Comparison of ENCODE assay signal across 8 cellular contexts in the genomic region with DNA sequence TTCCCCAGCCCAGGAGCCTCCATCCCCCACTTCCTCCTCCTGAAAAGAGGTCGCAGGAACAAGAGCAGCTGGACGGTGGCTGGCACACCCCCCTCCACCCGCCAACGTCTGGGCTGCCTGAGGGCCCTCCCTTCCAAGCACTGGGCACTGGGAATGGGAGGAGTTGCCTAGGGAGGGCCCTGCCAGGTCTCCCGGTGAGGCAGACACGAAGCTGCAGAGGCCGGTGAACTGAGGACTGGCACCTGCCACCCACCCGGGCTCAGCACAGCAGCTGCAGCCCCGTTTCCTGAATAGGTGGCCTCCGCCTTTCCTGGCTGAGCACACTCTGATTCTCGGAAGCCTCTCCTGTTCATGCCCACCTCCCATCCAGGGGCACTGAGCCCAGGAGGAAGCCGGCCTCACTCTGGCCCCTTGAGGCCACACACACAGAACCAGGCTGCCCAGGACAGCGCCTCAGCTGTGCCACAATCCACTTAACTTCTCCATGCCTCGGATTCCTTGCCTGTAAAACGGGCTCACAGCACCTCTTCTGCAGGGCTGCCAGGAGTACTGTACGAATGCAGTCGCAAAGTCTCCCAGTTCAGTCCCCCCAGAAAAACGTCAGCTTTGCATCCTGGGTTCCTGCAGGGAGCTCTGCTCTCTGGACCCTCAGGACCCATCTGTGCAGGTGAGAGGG. TPM values are rescaled to one million over a fixed set of nuclear protein-coding genes. Genes with fewer than 3 reads are reported as not detected.
DNase-seq lines count a peak whose midpoint lies in the region; ATAC-seq, FAIRE-seq and TF ChIP-seq lines count a peak whose summit lies in the region.

No MANE protein-coding gene starts in this region.

- H3K4me1 ChIP-seq in BE2C, result peaks cover 14% of the 10 kb centered on the region
- peaks cover 27% of the 10 kb centered on the region for H3K4me1 ChIP-seq in mesenchymal stem cell (ENCODE audit: control insufficient read depth, insufficient read depth, low read depth, low read length)
- H3K4me1 ChIP-seq in thyroid gland, result peaks cover 6 to 19% of the 10 kb centered on the region in 2 donors

- H3K4ac ChIP-seq in mesenchymal stem cell (ENCODE audit: low read depth in 1 of 2, low read length in 2 of 2), result no peak overlapping the region

- H3K18ac ChIP-seq in mesenchymal stem cell (ENCODE audit: low read depth in 1 of 2, low read length in 2 of 2), result no peak overlapping the region

- ATAC-seq in HG03045 (IDR thresholded peaks at IDR 0.05; ENCODE audit: unreplicated experiment), result no peak

- TF ChIP-seq CTCF in BE2C (IDR thresholded peaks at IDR 0.05; ENCODE audit: low read depth, low read length) (no peak), brain microvascular endothelial cell (IDR thresholded peaks at IDR 0.05; ENCODE audit: low read depth, low read length, missing control alignments) (no peak), thyroid gland (IDR thresholded peaks at IDR 0.05) (no peak)

- DNase-seq in BE2C (no peak), KBM-7 (peak; percentile 55), brain microvascular endothelial cell (no peak), mesenchymal stem cell (no peak), GM12891 (ENCODE audit: insufficient read length, low spot score) (no peak), thyroid gland (no peak)
- no peak for DNase-seq in central memory CD4-positive, alpha-beta T cell

- H2BK15ac ChIP-seq in mesenchymal stem cell (ENCODE audit: low read depth, poor library complexity, severe bottlenecking), result no peak overlapping the region

- H3K9me3 ChIP-seq in BE2C, result no peaks in the 10 kb centered on the region
- no peaks in the 10 kb centered on the region for H3K9me3 ChIP-seq in mesenchymal stem cell (ENCODE audit: control insufficient read depth, low read length)
- no peaks in the 10 kb centered on the region for H3K9me3 ChIP-seq in thyroid gland

- no peak overlapping the region for H3K14ac ChIP-seq in mesenchymal stem cell (ENCODE audit: low read length in 2 of 2)

- intact Hi-C loops in thyroid gland (cut with DNase I), result no loop called here

- no peak overlapping the region for H2AFZ ChIP-seq in mesenchymal stem cell (ENCODE audit: low read depth, low read length)

- H3K4me2 ChIP-seq in mesenchymal stem cell (ENCODE audit: low read length, poor library complexity, severe bottlenecking), result no peak overlapping the region

- FAIRE-seq in GM12891 (lab: Jason Lieb, UNC), result no peak

- 82% methylated on average over 18 of the region's 18 CpGs for WGBS in mesenchymal stem cell
- 45 to 63% methylated on average over 8 to 12 of the region's 18 CpGs for WGBS in thyroid gland, 2 donors

- H3K27me3 ChIP-seq in BE2C, result peaks cover 8% of the 10 kb centered on the region
- H3K27me3 ChIP-seq in brain microvascular endothelial cell (replicated peaks), result peaks cover 10% of the 10 kb centered on the region
- peaks cover 21 to 54% of the 10 kb centered on the region in 2 experiments for H3K27me3 ChIP-seq in mesenchymal stem cell (ENCODE audit: control insufficient read depth in 1 of 2, insufficient read depth in 1 of 2, low read length in 2 of 2)
- peaks cover 20% of the 10 kb centered on the region for H3K27me3 ChIP-seq in thyroid gland

- peak overlapping the region; percentile 83 for H3K4me3 ChIP-seq in BE2C (ENCODE audit: low read depth, low read length)
- peak overlapping the region; percentile 49 for H3K4me3 ChIP-seq in brain microvascular endothelial cell (ENCODE audit: low read depth, low read length)
- peak overlapping the region in 1 of 2 experiments; percentile 82 for H3K4me3 ChIP-seq in mesenchymal stem cell (ENCODE audit: insufficient read depth in 1 of 2, low read depth in 1 of 2, low read length in 2 of 2)
- H3K4me3 ChIP-seq in thyroid gland (replicated peaks in 1 of 3), result peak overlapping the region in 1 of 3 donors; percentile 37

- no peak overlapping the region for H2BK120ac ChIP-seq in mesenchymal stem cell (ENCODE audit: low read depth, low read length)

- H3K27ac ChIP-seq in brain microvascular endothelial cell, result no peak overlapping the region
- no peak overlapping the region for H3K27ac ChIP-seq in mesenchymal stem cell (ENCODE audit: low read length, poor library complexity, severe bottlenecking)
- H3K27ac ChIP-seq in thyroid gland, result peak overlapping the region in 1 of 3 donors; percentile 48

- no peak overlapping the region for H4K8ac ChIP-seq in mesenchymal stem cell (ENCODE audit: low read length)

- in situ Hi-C loops in KBM-7 (cut with MboI; ENCODE audit: low pct_unique_long_range_greater_than_20kb, low sequenced_read_pairs) (no loop called here), brain microvascular endothelial cell (cut with HindIII; ENCODE audit: low pct_ligation_motif_present, low sequenced_read_pairs) (loop anchor here (25.0 kb wide), 2 partner anchors 107 to 232 kb away; partner anchors contain the start of genes C8G, FBXW5 and RABL6)

- no peak overlapping the region for H3K23ac ChIP-seq in mesenchymal stem cell (ENCODE audit: low read length in 2 of 2)

- peaks cover 11% of the 10 kb centered on the region for H3K36me3 ChIP-seq in BE2C
- H3K36me3 ChIP-seq in brain microvascular endothelial cell (replicated peaks), result peaks cover 3% of the 10 kb centered on the region
- peaks cover 4 to 22% of the 10 kb centered on the region in 2 experiments for H3K36me3 ChIP-seq in mesenchymal stem cell (ENCODE audit: control insufficient read depth in 1 of 2, insufficient read depth in 2 of 2, low read depth in 1 of 2, low read length in 2 of 2)
- peaks cover 0 to 3% of the 10 kb centered on the region in 2 donors for H3K36me3 ChIP-seq in thyroid gland

- H2BK5ac ChIP-seq in mesenchymal stem cell (ENCODE audit: low read depth, low read length, poor library complexity, severe bottlenecking), result no peak overlapping the region

- H2BK12ac ChIP-seq in mesenchymal stem cell (ENCODE audit: low read length in 2 of 2), result no peak overlapping the region

- H3K9ac ChIP-seq in mesenchymal stem cell (ENCODE audit: low read length), result peak overlapping the region; percentile 59

- H4K91ac ChIP-seq in mesenchymal stem cell (ENCODE audit: low read length), result no peak overlapping the region

- TF ChIP-seq POLR2A in GM12891 (IDR thresholded peaks at IDR 0.05; ENCODE audit: low read depth, low read length) (no peak), thyroid gland (IDR thresholded peaks at IDR 0.05) (no peak)

- H2AK5ac ChIP-seq in mesenchymal stem cell (ENCODE audit: low read length, severe bottlenecking), result no peak overlapping the region

- H3K79me1 ChIP-seq in mesenchymal stem cell (replicated peaks; ENCODE audit: low read length, poor library complexity, severe bottlenecking), result no peaks in the 10 kb centered on the region

TF ChIP-seq in GM12891, 5 proteins besides CTCF, POLR2A, EP300 and RAD21:
- no peak for TF ChIP-seq SPI1 (IDR thresholded peaks at IDR 0.05; ENCODE audit: low read depth, low read length)
- TF ChIP-seq POU2F2 (IDR thresholded peaks at IDR 0.05; ENCODE audit: low read depth, low read length), result no peak
- TF ChIP-seq TAF1 (IDR thresholded peaks at IDR 0.05; ENCODE audit: low read depth, low read length), result no peak
- no peak for TF ChIP-seq PAX5 (IDR thresholded peaks at IDR 0.05; ENCODE audit: insufficient read depth, low read length, severe bottlenecking)
- TF ChIP-seq POLR2AphosphoS5 (IDR thresholded peaks at IDR 0.05; ENCODE audit: low read depth, low read length), result no peak

RNA-seq across cellular contexts. Expression of gene NPDC1, which starts 1.3 kb away (rescaled TPM):
- polyA plus RNA-seq in BE2C (2012; ENCODE audit: insufficient read depth, insufficient read length, low read depth), result 377 TPM
- polyA plus RNA-seq in mesenchymal stem cell (2013, experiment 1 of 2), result 27.3 TPM
- 25.4 TPM for polyA plus RNA-seq in mesenchymal stem cell (2013, experiment 2 of 2)
- polyA plus RNA-seq in GM12891 (2012; ENCODE audit: low read depth, missing spikeins), result 2.2 TPM
- 10 to 100 TPM; 23.3 to 65.9 (median 35.4) TPM for total RNA-seq in thyroid gland

RNA-seq across cellular contexts. Expression of gene ENTPD2, which starts 9.2 kb away (rescaled TPM):
- polyA plus RNA-seq in BE2C (2012; ENCODE audit: insufficient read depth, insufficient read length, low read depth), result not detected
- polyA plus RNA-seq in mesenchymal stem cell (2013, experiment 1 of 2), result not detected
- not detected for polyA plus RNA-seq in mesenchymal stem cell (2013, experiment 2 of 2)
- 5.7 TPM for polyA plus RNA-seq in GM12891 (2012; ENCODE audit: low read depth, missing spikeins)
- total RNA-seq in thyroid gland, result under 1 TPM in 2 of 4 donors, not detected in 2; 0.22 to 0.49 TPM

RNA-seq across cellular contexts. Expression of gene FUT7, which starts 12.8 kb away (rescaled TPM):
- 0.88 TPM for polyA plus RNA-seq in BE2C (2012; ENCODE audit: insufficient read depth, insufficient read length, low read depth)
- not detected for polyA plus RNA-seq in mesenchymal stem cell (2013, experiment 1 of 2)
- not detected for polyA plus RNA-seq in mesenchymal stem cell (2013, experiment 2 of 2)
- polyA plus RNA-seq in GM12891 (2012; ENCODE audit: low read depth, missing spikeins), result not detected
- total RNA-seq in thyroid gland, result not detected

RNA-seq across cellular contexts. Expression of gene ABCA2, which starts 16.6 kb away (rescaled TPM):
- 95.4 TPM for polyA plus RNA-seq in BE2C (2012; ENCODE audit: insufficient read depth, insufficient read length, low read depth)
- polyA plus RNA-seq in mesenchymal stem cell (2013, experiment 1 of 2), result 20.0 TPM
- polyA plus RNA-seq in mesenchymal stem cell (2013, experiment 2 of 2), result 17.9 TPM
- 3.1 TPM for polyA plus RNA-seq in GM12891 (2012; ENCODE audit: low read depth, missing spikeins)
- total RNA-seq in thyroid gland, result 10 to 100 TPM; 36.8 to 59.7 (median 50.2) TPM

RNA-seq across cellular contexts. Expression of gene SAPCD2, which starts 25.7 kb away (rescaled TPM):
- 105 TPM for polyA plus RNA-seq in BE2C (2012; ENCODE audit: insufficient read depth, insufficient read length, low read depth)
- polyA plus RNA-seq in mesenchymal stem cell (2013, experiment 1 of 2), result 1.3 TPM
- 1.2 TPM for polyA plus RNA-seq in mesenchymal stem cell (2013, experiment 2 of 2)
- 1.3 TPM for polyA plus RNA-seq in GM12891 (2012; ENCODE audit: low read depth, missing spikeins)
- 1 to 10 TPM in 1 of 4 donors, under 1 TPM in 3; 0.27 to 1.0 (median 0.72) TPM for total RNA-seq in thyroid gland
